6 cellular contexts compared by ENCODE assay signal in the genomic region with DNA sequence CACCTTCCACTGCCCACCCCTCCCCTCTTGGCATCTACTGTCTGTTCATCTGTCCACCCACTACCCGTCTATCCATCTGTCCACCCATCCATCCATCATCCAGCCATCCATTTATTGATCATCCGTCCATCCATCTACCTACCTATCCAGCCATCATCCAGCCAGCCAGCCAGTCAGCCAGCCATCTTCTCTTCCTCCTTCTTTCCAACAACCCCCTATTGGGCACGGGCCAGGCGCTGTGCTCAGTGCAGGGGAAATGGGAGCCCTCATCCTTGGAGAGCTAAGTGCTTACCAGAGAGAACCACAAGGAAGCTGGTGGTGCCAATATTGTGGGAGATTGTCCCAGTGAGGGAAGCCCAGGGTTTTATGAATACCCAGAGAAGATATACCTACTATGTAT.
"Had no signal": no experiment of that assay in that cellular context is flagged by ENCODE, and none has a peak within 500 bp of the region (broad histone marks: within the 10 kb centered on the region; RNA-seq: fewer than 3 reads in every experiment).

No MANE protein-coding gene starts in this region.

- H3K4me3 ChIP-seq: GM23338 had no signal

- H3K4me2 ChIP-seq: GM23338 had no signal

- DNase-seq: H9, HCEC 1CT, HFFc6, KBM-7 had no signal

- H3K27ac ChIP-seq: HL-60 had no signal
